1 cellular context compared by ENCODE assay signal in the genomic region with DNA sequence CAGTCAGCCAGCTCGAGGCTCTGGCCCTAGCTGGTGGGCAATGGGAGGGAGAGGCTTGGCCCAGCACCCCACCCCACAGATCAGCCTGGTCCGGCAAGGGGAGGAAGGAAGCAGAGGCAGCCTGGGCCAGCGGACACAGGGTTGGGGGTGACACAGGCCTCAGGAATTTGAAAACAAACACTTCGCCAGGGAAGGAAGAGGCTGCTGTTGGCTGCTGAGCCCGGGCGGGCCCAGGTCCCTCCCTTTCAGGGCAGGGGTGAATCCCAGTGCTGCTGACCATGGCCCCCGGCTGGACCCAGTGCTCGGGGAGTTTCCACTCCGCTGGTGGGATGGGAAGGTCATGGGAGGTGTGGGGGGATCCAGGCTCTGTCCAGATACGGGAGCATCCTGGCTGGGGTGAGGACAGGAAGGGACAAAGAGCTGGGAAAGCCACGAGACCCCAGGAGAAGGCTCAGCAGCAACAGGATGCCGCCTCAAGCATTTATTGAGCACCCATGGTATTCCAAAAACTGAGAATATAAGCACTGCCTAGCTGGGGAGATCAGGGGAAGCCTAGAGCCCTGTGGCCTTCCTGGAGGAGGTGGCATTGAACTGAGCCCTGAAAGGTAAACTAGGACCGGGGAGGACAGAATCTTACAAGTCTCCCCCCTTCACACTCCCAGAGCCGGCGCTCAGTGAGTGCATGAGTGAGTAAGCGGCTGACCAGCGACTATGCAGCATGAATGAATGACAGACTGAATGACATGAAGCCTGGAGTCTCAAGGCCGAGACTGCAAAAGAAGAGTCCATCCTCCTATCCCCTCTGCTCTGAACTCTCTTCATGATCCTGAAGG.
A peak's percentile ranks its signal among the peaks of the same experiment; 100 is the strongest.
TF ChIP-seq lines count a peak whose summit lies in the region.

No MANE protein-coding gene starts in this region.

TF ChIP-seq in HepG2, 621 proteins besides CTCF, POLR2A, EP300 and RAD21 (continued from another document):
- TF ChIP-seq, protein P1, sequence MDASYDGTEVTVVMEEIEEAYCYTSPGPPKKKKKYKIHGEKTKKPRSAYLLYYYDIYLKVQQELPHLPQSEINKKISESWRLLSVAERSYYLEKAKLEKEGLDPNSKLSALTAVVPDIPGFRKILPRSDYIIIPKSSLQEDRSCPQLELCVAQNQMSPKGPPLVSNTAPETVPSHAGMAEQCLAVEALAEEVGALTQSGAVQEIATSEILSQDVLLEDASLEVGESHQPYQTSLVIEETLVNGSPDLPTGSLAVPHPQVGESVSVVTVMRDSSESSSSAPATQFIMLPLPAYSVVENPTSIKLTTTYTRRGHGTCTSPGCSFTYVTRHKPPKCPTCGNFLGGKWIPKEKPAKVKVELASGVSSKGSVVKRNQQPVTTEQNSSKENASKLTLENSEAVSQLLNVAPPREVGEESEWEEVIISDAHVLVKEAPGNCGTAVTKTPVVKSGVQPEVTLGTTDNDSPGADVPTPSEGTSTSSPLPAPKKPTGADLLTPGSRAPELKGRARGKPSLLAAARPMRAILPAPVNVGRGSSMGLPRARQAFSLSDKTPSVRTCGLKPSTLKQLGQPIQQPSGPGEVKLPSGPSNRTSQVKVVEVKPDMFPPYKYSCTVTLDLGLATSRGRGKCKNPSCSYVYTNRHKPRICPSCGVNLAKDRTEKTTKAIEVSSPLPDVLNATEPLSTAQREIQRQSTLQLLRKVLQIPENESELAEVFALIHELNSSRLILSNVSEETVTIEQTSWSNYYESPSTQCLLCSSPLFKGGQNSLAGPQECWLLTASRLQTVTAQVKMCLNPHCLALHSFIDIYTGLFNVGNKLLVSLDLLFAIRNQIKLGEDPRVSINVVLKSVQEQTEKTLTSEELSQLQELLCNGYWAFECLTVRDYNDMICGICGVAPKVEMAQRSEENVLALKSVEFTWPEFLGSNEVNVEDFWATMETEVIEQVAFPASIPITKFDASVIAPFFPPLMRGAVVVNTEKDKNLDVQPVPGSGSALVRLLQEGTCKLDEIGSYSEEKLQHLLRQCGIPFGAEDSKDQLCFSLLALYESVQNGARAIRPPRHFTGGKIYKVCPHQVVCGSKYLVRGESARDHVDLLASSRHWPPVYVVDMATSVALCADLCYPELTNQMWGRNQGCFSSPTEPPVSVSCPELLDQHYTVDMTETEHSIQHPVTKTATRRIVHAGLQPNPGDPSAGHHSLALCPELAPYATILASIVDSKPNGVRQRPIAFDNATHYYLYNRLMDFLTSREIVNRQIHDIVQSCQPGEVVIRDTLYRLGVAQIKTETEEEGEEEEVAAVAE (CRISPR knock-in tag; IDR thresholded peaks at IDR 0.05; ENCODE audit: borderline replicate concordance): no peak; the same call in 1 of the 2 replicates
- TF ChIP-seq ZBTB1 (CRISPR knock-in tag; IDR thresholded peaks at IDR 0.05; ENCODE audit: borderline replicate concordance) (no peak), PHF5A (CRISPR knock-in tag; IDR thresholded peaks at IDR 0.05; ENCODE audit: low read depth, unreplicated experiment) (peak; percentile 56), CCDC6 (CRISPR knock-in tag; IDR thresholded peaks at IDR 0.05) (peak; percentile 24; the same call in 1 of the 2 replicates), SMAD9 (CRISPR knock-in tag; IDR thresholded peaks at IDR 0.05) (no peak), ZSCAN25 (CRISPR knock-in tag; IDR thresholded peaks at IDR 0.05) (peak; percentile 99), ZNF777 (CRISPR knock-in tag; IDR thresholded peaks at IDR 0.05) (0 out of 2 replicates have a peak, but pooled peaks have one; percentile 39), SALL2 (CRISPR knock-in tag; IDR thresholded peaks at IDR 0.05) (0 out of 2 replicates have a peak, but pooled peaks have one; percentile 22), SAFB2 (CRISPR knock-in tag; IDR thresholded peaks at IDR 0.05; ENCODE audit: borderline replicate concordance, low read depth) (peak; percentile 30; the same call in 1 of the 2 replicates)
- TF ChIP-seq, protein P2, sequence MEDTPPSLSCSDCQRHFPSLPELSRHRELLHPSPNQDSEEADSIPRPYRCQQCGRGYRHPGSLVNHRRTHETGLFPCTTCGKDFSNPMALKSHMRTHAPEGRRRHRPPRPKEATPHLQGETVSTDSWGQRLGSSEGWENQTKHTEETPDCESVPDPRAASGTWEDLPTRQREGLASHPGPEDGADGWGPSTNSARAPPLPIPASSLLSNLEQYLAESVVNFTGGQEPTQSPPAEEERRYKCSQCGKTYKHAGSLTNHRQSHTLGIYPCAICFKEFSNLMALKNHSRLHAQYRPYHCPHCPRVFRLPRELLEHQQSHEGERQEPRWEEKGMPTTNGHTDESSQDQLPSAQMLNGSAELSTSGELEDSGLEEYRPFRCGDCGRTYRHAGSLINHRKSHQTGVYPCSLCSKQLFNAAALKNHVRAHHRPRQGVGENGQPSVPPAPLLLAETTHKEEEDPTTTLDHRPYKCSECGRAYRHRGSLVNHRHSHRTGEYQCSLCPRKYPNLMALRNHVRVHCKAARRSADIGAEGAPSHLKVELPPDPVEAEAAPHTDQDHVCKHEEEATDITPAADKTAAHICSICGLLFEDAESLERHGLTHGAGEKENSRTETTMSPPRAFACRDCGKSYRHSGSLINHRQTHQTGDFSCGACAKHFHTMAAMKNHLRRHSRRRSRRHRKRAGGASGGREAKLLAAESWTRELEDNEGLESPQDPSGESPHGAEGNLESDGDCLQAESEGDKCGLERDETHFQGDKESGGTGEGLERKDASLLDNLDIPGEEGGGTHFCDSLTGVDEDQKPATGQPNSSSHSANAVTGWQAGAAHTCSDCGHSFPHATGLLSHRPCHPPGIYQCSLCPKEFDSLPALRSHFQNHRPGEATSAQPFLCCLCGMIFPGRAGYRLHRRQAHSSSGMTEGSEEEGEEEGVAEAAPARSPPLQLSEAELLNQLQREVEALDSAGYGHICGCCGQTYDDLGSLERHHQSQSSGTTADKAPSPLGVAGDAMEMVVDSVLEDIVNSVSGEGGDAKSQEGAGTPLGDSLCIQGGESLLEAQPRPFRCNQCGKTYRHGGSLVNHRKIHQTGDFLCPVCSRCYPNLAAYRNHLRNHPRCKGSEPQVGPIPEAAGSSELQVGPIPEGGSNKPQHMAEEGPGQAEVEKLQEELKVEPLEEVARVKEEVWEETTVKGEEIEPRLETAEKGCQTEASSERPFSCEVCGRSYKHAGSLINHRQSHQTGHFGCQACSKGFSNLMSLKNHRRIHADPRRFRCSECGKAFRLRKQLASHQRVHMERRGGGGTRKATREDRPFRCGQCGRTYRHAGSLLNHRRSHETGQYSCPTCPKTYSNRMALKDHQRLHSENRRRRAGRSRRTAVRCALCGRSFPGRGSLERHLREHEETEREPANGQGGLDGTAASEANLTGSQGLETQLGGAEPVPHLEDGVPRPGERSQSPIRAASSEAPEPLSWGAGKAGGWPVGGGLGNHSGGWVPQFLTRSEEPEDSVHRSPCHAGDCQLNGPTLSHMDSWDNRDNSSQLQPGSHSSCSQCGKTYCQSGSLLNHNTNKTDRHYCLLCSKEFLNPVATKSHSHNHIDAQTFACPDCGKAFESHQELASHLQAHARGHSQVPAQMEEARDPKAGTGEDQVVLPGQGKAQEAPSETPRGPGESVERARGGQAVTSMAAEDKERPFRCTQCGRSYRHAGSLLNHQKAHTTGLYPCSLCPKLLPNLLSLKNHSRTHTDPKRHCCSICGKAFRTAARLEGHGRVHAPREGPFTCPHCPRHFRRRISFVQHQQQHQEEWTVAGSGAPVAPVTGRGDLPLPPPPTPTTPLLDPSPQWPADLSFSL (CRISPR knock-in tag; IDR thresholded peaks at IDR 0.05): peak; percentile 54; the same call in 1 of the 2 replicates
- TF ChIP-seq, protein P3, sequence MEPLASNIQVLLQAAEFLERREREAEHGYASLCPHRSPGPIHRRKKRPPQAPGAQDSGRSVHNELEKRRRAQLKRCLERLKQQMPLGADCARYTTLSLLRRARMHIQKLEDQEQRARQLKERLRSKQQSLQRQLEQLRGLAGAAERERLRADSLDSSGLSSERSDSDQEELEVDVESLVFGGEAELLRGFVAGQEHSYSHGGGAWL (CRISPR knock-in tag; IDR thresholded peaks at IDR 0.05): no peak; the same call in 1 of the 2 replicates
- TF ChIP-seq, protein P4, sequence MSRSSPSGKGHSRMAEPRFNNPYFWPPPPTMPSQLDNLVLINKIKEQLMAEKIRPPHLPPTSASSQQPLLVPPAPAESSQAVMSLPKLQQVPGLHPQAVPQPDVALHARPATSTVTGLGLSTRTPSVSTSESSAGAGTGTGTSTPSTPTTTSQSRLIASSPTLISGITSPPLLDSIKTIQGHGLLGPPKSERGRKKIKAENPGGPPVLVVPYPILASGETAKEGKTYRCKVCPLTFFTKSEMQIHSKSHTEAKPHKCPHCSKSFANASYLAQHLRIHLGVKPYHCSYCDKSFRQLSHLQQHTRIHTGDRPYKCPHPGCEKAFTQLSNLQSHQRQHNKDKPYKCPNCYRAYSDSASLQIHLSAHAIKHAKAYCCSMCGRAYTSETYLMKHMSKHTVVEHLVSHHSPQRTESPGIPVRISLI (CRISPR knock-in tag; IDR thresholded peaks at IDR 0.05; ENCODE audit: borderline replicate concordance): no peak
